In genomic region chr3:156511987-156512677, GRCh38 we compare ENCODE assay signal across 26 cellular contexts. TPM values are rescaled to one million over a fixed set of nuclear protein-coding genes. Genes with fewer than 3 reads are reported as not detected.
DNase-seq lines count a peak whose midpoint lies in the region; ATAC-seq, FAIRE-seq and TF ChIP-seq lines count a peak whose summit lies in the region.
"Had no signal": no experiment of that assay in that cellular context is flagged by ENCODE, and none has a peak within 500 bp of the region (broad histone marks: within the 10 kb centered on the region; RNA-seq: fewer than 3 reads in every experiment).

No MANE protein-coding gene starts in this region.

- peak; percentile 30 for FAIRE-seq in H54 (lab: Jason Lieb, UNC)
- FAIRE-seq: endothelial cell of umbilical vein, GM18507 had no signal

- TF ChIP-seq CTCF in VCaP (conservative IDR thresholded peaks at IDR 0.05) = no peak

- CTCF ChIA-PET in activated CD4-positive, alpha-beta T cell treated with anti-CD3 and anti-CD28 coated beads for 36 hours (lab: Charles Lee) = interaction anchor here (0.7 to 8.3 kb wide), 4 partner anchors 13 to 625 kb away, joined by 3 to 88 read pairs (median 20); no protein-coding TSS in a partner anchor

- H3K27ac Mint-ChIP-seq in activated CD4-positive, alpha-beta T cell treated with anti-CD3 and anti-CD28 coated beads for 36 hours = no peak overlapping the region

- H3K36me3 Mint-ChIP-seq in activated CD4-positive, alpha-beta T cell treated with anti-CD3 and anti-CD28 coated beads for 36 hours (ENCODE audit: low read depth) = no peaks in the 10 kb centered on the region
- H3K36me3 Mint-ChIP-seq: brain, naive B cell had no signal

- peak; percentile 53 for ATAC-seq in activated CD4-positive, alpha-beta T cell treated with anti-CD3 and anti-CD28 coated beads for 36 hours
- ATAC-seq: left lobe of liver, upper lobe of right lung had no signal

- H3K27ac ChIP-seq in VCaP = peak overlapping the region; percentile 1; the same call in 1 of the 2 replicates
- H3K27ac ChIP-seq: Peyer's patch, suprapubic skin, upper lobe of right lung had no signal

- H3K9me3 Mint-ChIP-seq in activated CD4-positive, alpha-beta T cell treated with anti-CD3 and anti-CD28 coated beads for 36 hours (ENCODE audit: low read depth) = no peaks in the 10 kb centered on the region
- H3K9me3 Mint-ChIP-seq: brain, naive B cell had no signal

- peaks cover 14% of the 10 kb centered on the region for H3K4me1 Mint-ChIP-seq in activated CD4-positive, alpha-beta T cell treated with anti-CD3 and anti-CD28 coated beads for 36 hours
- H3K4me1 Mint-ChIP-seq: naive B cell had no signal

- no peak for TF ChIP-seq POLR2A in H54 (IDR thresholded peaks at IDR 0.05; ENCODE audit: low read depth, low read length)

- peaks cover 8% of the 10 kb centered on the region for H3K27me3 Mint-ChIP-seq in activated CD4-positive, alpha-beta T cell treated with anti-CD3 and anti-CD28 coated beads for 36 hours
- H3K27me3 Mint-ChIP-seq: brain had no signal

- POLR2A ChIA-PET in activated CD4-positive, alpha-beta T cell treated with anti-CD3 and anti-CD28 coated beads for 36 hours (lab: Charles Lee) = no interaction called here

- DNase-seq in activated CD4-positive, alpha-beta T cell treated with anti-CD3 and anti-CD28 coated beads for 36 hours = peak; percentile 20
- no peak for DNase-seq in activated CD4-positive, alpha-beta T cell treated with anti-CD3 and anti-CD28 coated beads, Interleukin-2, amount 50 U/mL, for 4 hours
- peak; percentile 36 for DNase-seq in Ammon's horn (ENCODE audit: low spot score)
- no peak for DNase-seq in H54 (ENCODE audit: insufficient read length, low spot score)
- DNase-seq in GOT3 (lab: John Stamatoyannopoulos, UW) = no peak
- no peak for DNase-seq in foreskin melanocyte
- no peak for DNase-seq in DMS153 (lab: John Stamatoyannopoulos, UW)
- DNase-seq: DMS79; HCEC 1CT; mesenchymal stem cell; naive B cell; NCI-H1105 treated with DMSO at 0.1 percent for 48 hours; NCI-H1930; NCI-H226; nucleus accumbens; Peyer's patch; SHP77 treated with DMSO at 0.1 percent for 48 hours; stimulated activated CD4-positive, alpha-beta T cell treated with anti-CD3 and anti-CD28 coated beads, Interleukin-4, amount 100 ng/mL, for 4 hours; stimulated activated naive CD4-positive, alpha-beta T cell; upper lobe of right lung had no signal

- no peak overlapping the region for H3K4me3 Mint-ChIP-seq in activated CD4-positive, alpha-beta T cell treated with anti-CD3 and anti-CD28 coated beads for 36 hours
- H3K4me3 Mint-ChIP-seq: brain, naive B cell had no signal

- intact Hi-C loops in activated CD4-positive, alpha-beta T cell treated with anti-CD3 and anti-CD28 coated beads for 36 hours (cut with DNase I, micrococcal nuclease) = loop anchor here in 1 of 2 experiments (5.0 kb wide), 1 partner anchor 470 kb away; no protein-coding TSS in a partner anchor

RNA-seq across cellular contexts. Expression of gene SSR3, which starts 42.8 kb away (rescaled TPM):
- total RNA-seq in activated CD4-positive, alpha-beta T cell treated with anti-CD3 and anti-CD28 coated beads for 36 hours = 100 to 1,000 TPM; 144 to 156 TPM

Comparison
In these comparisons a context has a peak if more than half of its experiments do, and no peak if none do; other contexts are left out.
1. DNase-seq: peak in activated CD4-positive, alpha-beta T cell treated with anti-CD3 and anti-CD28 coated beads for 36 hours (single experiment) and Ammon's horn (single experiment); none in activated CD4-positive, alpha-beta T cell treated with anti-CD3 and anti-CD28 coated beads, Interleukin-2, amount 50 U/mL, for 4 hours (0 of 2), H54 (single experiment), GOT3 (single experiment), foreskin melanocyte (single experiment) and DMS153 (single experiment).